Comparison of ENCODE assay signal across 8 cellular contexts in the genomic region with DNA sequence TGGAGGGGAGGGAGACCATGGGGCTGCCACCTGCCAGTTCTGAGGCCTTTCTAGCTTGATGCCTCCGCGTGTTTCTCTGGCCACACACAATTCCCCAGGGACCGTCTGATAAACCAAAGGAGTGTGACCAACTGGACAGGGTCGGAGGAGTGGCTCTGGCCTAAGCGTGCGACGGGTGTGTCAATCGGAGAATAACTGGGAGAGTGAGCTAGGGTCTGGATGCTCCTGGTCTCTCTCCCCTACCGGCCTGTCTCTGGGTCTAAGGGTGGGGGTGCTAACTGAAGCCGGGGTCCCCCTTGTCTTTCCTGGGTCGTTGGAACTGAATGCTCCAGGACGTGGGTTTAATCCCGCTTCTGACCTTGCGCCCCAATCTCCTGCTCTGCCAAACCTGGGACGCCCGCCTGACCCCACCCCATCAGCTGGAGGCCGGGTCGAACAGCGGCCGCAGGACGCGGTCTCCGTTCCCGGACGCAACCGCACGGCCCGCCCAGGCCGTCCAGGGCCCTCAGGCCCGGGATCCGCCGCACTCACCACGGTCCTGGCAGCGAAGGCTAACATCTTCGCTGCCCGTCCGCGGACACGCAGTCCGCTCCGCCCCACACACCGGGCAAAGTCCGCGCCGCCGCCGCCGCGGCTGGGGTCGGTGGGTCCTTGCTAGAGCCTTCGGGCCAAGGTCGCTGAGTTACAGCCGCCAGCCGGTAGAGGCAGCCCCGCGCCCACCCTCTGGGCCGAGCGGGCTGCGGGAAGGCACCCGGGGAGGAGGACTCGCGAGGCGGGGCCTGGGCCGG.
A peak's percentile ranks its signal among the peaks of the same experiment; 100 is the strongest.
DNase-seq lines count a peak whose midpoint lies in the region; ATAC-seq and TF ChIP-seq lines count a peak whose summit lies in the region.

No MANE protein-coding gene starts in this region.

- H3K9me3 ChIP-seq in HUES6 (ENCODE audit: control insufficient read depth, insufficient read depth, low read depth, low read length) = no peaks in the 10 kb centered on the region

- H3K27ac ChIP-seq in HUES6 (ENCODE audit: low read depth, low read length) (no peak overlapping the region), skin epidermis (peak overlapping the region in 20 of 21 experiments; percentile 42 to 98 (median 90))

- in situ Hi-C loops in astrocyte of the cerebellum (cut with HindIII; ENCODE audit: low sequenced_read_pairs) = no loop called here

- DNase-seq in 8988T = peak; percentile 59
- DNase-seq in astrocyte of the cerebellum (ENCODE audit: low read depth) = no peak
- DNase-seq in GDM1 (lab: John Stamatoyannopoulos, UW) = no peak

- no peak for TF ChIP-seq CTCF in astrocyte of the cerebellum (IDR thresholded peaks at IDR 0.05; ENCODE audit: low read depth, low read length, missing control alignments)

- H3K4me3 ChIP-seq in HUES6 (ENCODE audit: low read depth, low read length) (peak overlapping the region; percentile 87), astrocyte of the cerebellum (ENCODE audit: low read depth, low read length) (peak overlapping the region; percentile 86), iPS-11a (ENCODE audit: low read depth, low read length) (peak overlapping the region; percentile 57), skin epidermis (peak overlapping the region; percentile 67 to 95 (median 92))

- H3K27me3 ChIP-seq in HUES6 (ENCODE audit: control insufficient read depth, insufficient read depth, low read length) = peaks cover 17% of the 10 kb centered on the region

- peaks cover 8% of the 10 kb centered on the region; the same call in 1 of the 2 replicates for H3K4me1 ChIP-seq in HUES6 (ENCODE audit: control insufficient read depth, insufficient read depth, low read length)

- peak overlapping the region; percentile 73 for H3K9ac ChIP-seq in HUES6 (ENCODE audit: low read length)

- no peaks in the 10 kb centered on the region for H3K36me3 ChIP-seq in HUES6 (ENCODE audit: control insufficient read depth, insufficient read depth, low read length)

- peak; percentile 27 for ATAC-seq in GM18520 (IDR thresholded peaks at IDR 0.05; ENCODE audit: unreplicated experiment)
- ATAC-seq in activated CD4-positive, CD25-positive, alpha-beta regulatory T cell treated with anti-CD3 and anti-CD28 coated beads, Interleukin-2, amount 50 U/mL, for 24 hours = no peak
